ENCODE assay signal across 14 cellular contexts in the genomic region with DNA sequence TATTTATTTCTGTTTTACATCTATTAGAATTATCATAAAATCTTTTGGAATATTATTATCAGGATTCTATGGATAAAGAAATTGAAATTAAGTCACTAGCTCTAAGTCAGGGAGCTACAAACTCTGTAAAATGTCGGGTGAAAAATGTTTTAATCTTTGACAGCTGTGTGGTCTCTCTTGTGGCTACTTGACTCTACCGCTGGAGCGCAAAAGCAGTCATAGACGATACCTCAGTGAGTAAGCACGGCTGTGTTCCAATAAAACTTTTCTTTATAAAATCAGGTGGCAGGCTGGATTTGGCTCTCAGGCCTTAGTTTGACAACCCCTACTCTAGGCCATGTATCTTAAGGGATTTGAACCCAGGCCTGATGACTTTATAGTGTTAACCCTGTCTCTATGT.
DNase-seq lines count a peak whose midpoint lies in the region; ATAC-seq, FAIRE-seq and TF ChIP-seq lines count a peak whose summit lies in the region.
"Had no signal": no experiment of that assay in that cellular context is flagged by ENCODE, and none has a peak within 500 bp of the region (broad histone marks: within the 10 kb centered on the region; RNA-seq: fewer than 3 reads in every experiment).

No MANE protein-coding gene starts in this region.

- no peak overlapping the region for H3K4me3 Mint-ChIP-seq in astrocyte (ENCODE audit: unreplicated experiment)
- no peak overlapping the region for H3K4me3 Mint-ChIP-seq in natural killer cell treated with Interleukin-12 subunit alpha and Interleukin-12 subunit beta and Interleukin-15 and Interleukin-18, amount 100 ng/mL, for 72 hours
- H3K4me3 Mint-ChIP-seq: GM23338 had no signal

- H3K4me2 ChIP-seq in astrocyte (ENCODE audit: low read length), result no peak overlapping the region
- H3K4me2 ChIP-seq: GM23338, PC-9 had no signal

- no peaks in the 10 kb centered on the region for H4K20me1 ChIP-seq in astrocyte (ENCODE audit: insufficient read depth, low read length)

- H3K36me3 Mint-ChIP-seq in astrocyte (ENCODE audit: low read depth, unreplicated experiment), result no peaks in the 10 kb centered on the region
- no peaks in the 10 kb centered on the region for H3K36me3 Mint-ChIP-seq in natural killer cell treated with Interleukin-12 subunit alpha and Interleukin-12 subunit beta and Interleukin-15 and Interleukin-18, amount 100 ng/mL, for 72 hours

- H2AFZ ChIP-seq in astrocyte (ENCODE audit: low read depth, low read length), result no peak overlapping the region
- H2AFZ ChIP-seq: PC-9 had no signal

- ATAC-seq in psoas muscle, result no peak
- ATAC-seq in natural killer cell treated with Interleukin-12 subunit alpha and Interleukin-12 subunit beta and Interleukin-15 and Interleukin-18, amount 100 ng/mL, for 72 hours, result no peak
- ATAC-seq: GM23338 had no signal

- peaks cover 20% of the 10 kb centered on the region for H3K27me3 Mint-ChIP-seq in astrocyte (ENCODE audit: low read depth, unreplicated experiment)
- H3K27me3 Mint-ChIP-seq in natural killer cell treated with Interleukin-12 subunit alpha and Interleukin-12 subunit beta and Interleukin-15 and Interleukin-18, amount 100 ng/mL, for 72 hours, result peaks cover 14 to 41% of the 10 kb centered on the region in 2 donors

- H3K4me3 ChIP-seq in astrocyte (ENCODE audit: insufficient read depth, low read depth, low read length) (no peak overlapping the region), psoas muscle (no peak overlapping the region)
- H3K4me3 ChIP-seq: GM23338, PC-9 had no signal

- no peaks in the 10 kb centered on the region for H3K79me2 ChIP-seq in astrocyte (ENCODE audit: insufficient read depth, low read length)

- H3K27ac ChIP-seq in astrocyte (ENCODE audit: low read depth, low read length), result no peak overlapping the region
- peak overlapping the region; percentile 95 for H3K27ac ChIP-seq in psoas muscle
- H3K27ac ChIP-seq: HL-60, PC-9 had no signal

- H3K4me1 Mint-ChIP-seq in astrocyte (ENCODE audit: low read depth, unreplicated experiment), result peaks cover 7% of the 10 kb centered on the region
- H3K4me1 Mint-ChIP-seq in natural killer cell treated with Interleukin-12 subunit alpha and Interleukin-12 subunit beta and Interleukin-15 and Interleukin-18, amount 100 ng/mL, for 72 hours (ENCODE audit: low read depth in 2 of 2), result no peaks in the 10 kb centered on the region

- H3K4me1 ChIP-seq in astrocyte (ENCODE audit: insufficient read depth, low read length) (peaks cover 7% of the 10 kb centered on the region), psoas muscle (peaks cover 43% of the 10 kb centered on the region)

- H3K27me3 ChIP-seq in astrocyte (ENCODE audit: insufficient read depth, low read length), result peaks cover 3% of the 10 kb centered on the region
- no peaks in the 10 kb centered on the region for H3K27me3 ChIP-seq in psoas muscle (ENCODE audit: insufficient read depth in 3 of 3, low read length in 2 of 3)

- intact Hi-C loops in psoas muscle (cut with DNase I), result no loop called here

- no peak for FAIRE-seq in astrocyte (lab: Jason Lieb, UNC)

- DNase-seq in DMS79 (lab: John Stamatoyannopoulos, UW) (peak; percentile 61), LHCN-M2 (ENCODE audit: low read depth) (peak; percentile 46), astrocyte (ENCODE audit: low read depth) (peak; percentile 88), psoas muscle (no peak), inferior parietal cortex (ENCODE audit: extremely low spot score) (no peak)
- DNase-seq in activated effector memory CD4-positive, alpha-beta T cell treated with anti-CD3 and anti-CD28 coated beads, Interleukin-2, amount 50 U/mL, for 16 hours, result no peak
- no peak for DNase-seq in natural killer cell treated with Interleukin-12 subunit alpha and Interleukin-12 subunit beta and Interleukin-15 and Interleukin-18, amount 100 ng/mL, for 72 hours (ENCODE audit: low spot score)
- DNase-seq: AML-193, DND-41, NCI-H1694, NCI-H2171, PC-9 had no signal

- H3K9ac ChIP-seq in astrocyte (ENCODE audit: low read length), result no peak overlapping the region

- TF ChIP-seq CTCF in astrocyte (IDR thresholded peaks at IDR 0.05; ENCODE audit: insufficient read depth, low read depth, low read length), result no peak
- no peak for TF ChIP-seq CTCF in psoas muscle (IDR thresholded peaks at IDR 0.05)

- H3K9me3 ChIP-seq in astrocyte (ENCODE audit: insufficient read depth, low read depth, low read length) (no peaks in the 10 kb centered on the region), psoas muscle (no peaks in the 10 kb centered on the region)

- WGBS in psoas muscle, 3 donors, result 42 to 51% (median 50%) methylated on average over 5 of the region's 5 CpGs

- H3K9me3 Mint-ChIP-seq in astrocyte (ENCODE audit: unreplicated experiment), result peaks cover 2% of the 10 kb centered on the region
- H3K9me3 Mint-ChIP-seq in natural killer cell treated with Interleukin-12 subunit alpha and Interleukin-12 subunit beta and Interleukin-15 and Interleukin-18, amount 100 ng/mL, for 72 hours, result no peaks in the 10 kb centered on the region
- H3K9me3 Mint-ChIP-seq: GM23338 had no signal

- no peaks in the 10 kb centered on the region for H3K36me3 ChIP-seq in astrocyte (ENCODE audit: insufficient read depth, low read length)
- H3K36me3 ChIP-seq in psoas muscle (ENCODE audit: insufficient read depth in 1 of 2, low read depth in 1 of 2), result no peaks in the 10 kb centered on the region

- no peak overlapping the region for H3K27ac Mint-ChIP-seq in astrocyte (ENCODE audit: unreplicated experiment)
- H3K27ac Mint-ChIP-seq in natural killer cell treated with Interleukin-12 subunit alpha and Interleukin-12 subunit beta and Interleukin-15 and Interleukin-18, amount 100 ng/mL, for 72 hours, result no peak overlapping the region
- H3K27ac Mint-ChIP-seq: GM23338 had no signal

Comparison
In these comparisons a context has a peak if more than half of its experiments do, and no peak if none do; other contexts are left out.
1. DNase-seq: peak in DMS79 (single experiment), LHCN-M2 (single experiment) and astrocyte (single experiment); none in psoas muscle (0 of 2), activated effector memory CD4-positive, alpha-beta T cell treated with anti-CD3 and anti-CD28 coated beads, Interleukin-2, amount 50 U/mL, for 16 hours (single experiment), inferior parietal cortex (single experiment) and natural killer cell treated with Interleukin-12 subunit alpha and Interleukin-12 subunit beta and Interleukin-15 and Interleukin-18, amount 100 ng/mL, for 72 hours (single experiment).